ENCODE assay signal across 10 cellular contexts in the genomic region with DNA sequence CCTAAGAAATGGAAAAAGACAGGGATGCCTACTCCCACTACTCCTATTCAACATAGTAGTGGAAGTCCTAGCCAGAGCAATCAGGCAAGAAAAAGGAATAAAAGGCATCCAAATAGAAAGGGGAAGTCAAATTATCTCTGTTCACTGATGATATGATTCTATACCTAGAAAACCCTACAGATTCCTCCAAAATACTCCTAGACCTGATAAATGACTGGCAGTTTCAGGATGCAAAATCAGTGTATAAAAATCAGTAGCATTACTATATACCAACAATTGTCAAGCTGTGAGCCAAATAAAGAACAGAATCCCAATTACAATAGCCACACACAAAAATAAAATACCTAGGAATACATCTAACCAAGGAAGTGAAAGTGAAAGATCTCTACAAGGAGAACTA. TPM values are rescaled to one million over a fixed set of nuclear protein-coding genes. Genes with fewer than 3 reads are reported as not detected.
"Had no signal": no experiment of that assay in that cellular context is flagged by ENCODE, and none has a peak within 500 bp of the region (broad histone marks: within the 10 kb centered on the region; RNA-seq: fewer than 3 reads in every experiment).

No MANE protein-coding gene starts in this region.

- H3K4me2 ChIP-seq: KMS-11 had no signal

- H3K9me3 Mint-ChIP-seq: H9 had no signal

- H3K27ac ChIP-seq: GM23248, KMS-11 had no signal

- H3K4me1 Mint-ChIP-seq: H9 had no signal

- FAIRE-seq: H1, H54, HTR-8/SVneo had no signal

- DNase-seq: GM23248, H9, HCEC 1CT, IMR-90, KBM-7 had no signal

- H3K4me3 ChIP-seq: GM23248 had no signal

- H3K27ac Mint-ChIP-seq: H9 had no signal

- H3K4me3 Mint-ChIP-seq: H9 had no signal

- H2AFZ ChIP-seq: GM23248 had no signal

- H3K9ac ChIP-seq: GM23248, KMS-11 had no signal

RNA-seq across cellular contexts. Expression of a gene that starts 1.3 kb away (rescaled TPM):
- total RNA-seq: GM23248, H1, H9, HT-29, IMR-90 had no signal
- polyA plus RNA-seq: GM23248, H1, IMR-90 had no signal

RNA-seq across cellular contexts. Expression of a gene that starts 11.3 kb away (rescaled TPM):
- total RNA-seq: GM23248, H1, H9, HT-29, IMR-90 had no signal
- polyA plus RNA-seq: GM23248, H1, IMR-90 had no signal

RNA-seq across cellular contexts. Expression of a gene that starts 21.8 kb away (rescaled TPM):
- total RNA-seq: GM23248, H1, H9, HT-29, IMR-90 had no signal
- polyA plus RNA-seq: GM23248, H1, IMR-90 had no signal

RNA-seq across cellular contexts. Expression of a gene that starts 40.5 kb away (rescaled TPM):
- total RNA-seq: GM23248, H9 had no signal
